In genomic region chr2:199465390-199465789, GRCh38 we compare ENCODE assay signal across 1 cellular context.
TF ChIP-seq lines count a peak whose summit lies in the region.

No MANE protein-coding gene starts in this region.

TF ChIP-seq in GM23338, 12 proteins besides CTCF, POLR2A, EP300 and RAD21 (continued from another document):
- TF ChIP-seq, protein P1, sequence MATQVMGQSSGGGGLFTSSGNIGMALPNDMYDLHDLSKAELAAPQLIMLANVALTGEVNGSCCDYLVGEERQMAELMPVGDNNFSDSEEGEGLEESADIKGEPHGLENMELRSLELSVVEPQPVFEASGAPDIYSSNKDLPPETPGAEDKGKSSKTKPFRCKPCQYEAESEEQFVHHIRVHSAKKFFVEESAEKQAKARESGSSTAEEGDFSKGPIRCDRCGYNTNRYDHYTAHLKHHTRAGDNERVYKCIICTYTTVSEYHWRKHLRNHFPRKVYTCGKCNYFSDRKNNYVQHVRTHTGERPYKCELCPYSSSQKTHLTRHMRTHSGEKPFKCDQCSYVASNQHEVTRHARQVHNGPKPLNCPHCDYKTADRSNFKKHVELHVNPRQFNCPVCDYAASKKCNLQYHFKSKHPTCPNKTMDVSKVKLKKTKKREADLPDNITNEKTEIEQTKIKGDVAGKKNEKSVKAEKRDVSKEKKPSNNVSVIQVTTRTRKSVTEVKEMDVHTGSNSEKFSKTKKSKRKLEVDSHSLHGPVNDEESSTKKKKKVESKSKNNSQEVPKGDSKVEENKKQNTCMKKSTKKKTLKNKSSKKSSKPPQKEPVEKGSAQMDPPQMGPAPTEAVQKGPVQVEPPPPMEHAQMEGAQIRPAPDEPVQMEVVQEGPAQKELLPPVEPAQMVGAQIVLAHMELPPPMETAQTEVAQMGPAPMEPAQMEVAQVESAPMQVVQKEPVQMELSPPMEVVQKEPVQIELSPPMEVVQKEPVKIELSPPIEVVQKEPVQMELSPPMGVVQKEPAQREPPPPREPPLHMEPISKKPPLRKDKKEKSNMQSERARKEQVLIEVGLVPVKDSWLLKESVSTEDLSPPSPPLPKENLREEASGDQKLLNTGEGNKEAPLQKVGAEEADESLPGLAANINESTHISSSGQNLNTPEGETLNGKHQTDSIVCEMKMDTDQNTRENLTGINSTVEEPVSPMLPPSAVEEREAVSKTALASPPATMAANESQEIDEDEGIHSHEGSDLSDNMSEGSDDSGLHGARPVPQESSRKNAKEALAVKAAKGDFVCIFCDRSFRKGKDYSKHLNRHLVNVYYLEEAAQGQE (IDR thresholded peaks at IDR 0.05; ENCODE audit: unreplicated experiment), result no peak
